In genomic region chr11:64970731-64971151, GRCh38 we compare ENCODE assay signal across 8 cellular contexts. TPM values are rescaled to one million over a fixed set of nuclear protein-coding genes. Genes with fewer than 3 reads are reported as not detected.
DNase-seq lines count a peak whose midpoint lies in the region; ATAC-seq and TF ChIP-seq lines count a peak whose summit lies in the region.
"Had no signal": no experiment of that assay in that cellular context is flagged by ENCODE, and none has a peak within 500 bp of the region (broad histone marks: within the 10 kb centered on the region; RNA-seq: fewer than 3 reads in every experiment).

No MANE protein-coding gene starts in this region.

- TF ChIP-seq CTCF in C4-2B (conservative IDR thresholded peaks at IDR 0.05) = no peak
- TF ChIP-seq CTCF in lung (IDR thresholded peaks at IDR 0.05; ENCODE audit: control extremely low read depth, extremely low read depth) = no peak
- no peak for TF ChIP-seq CTCF in uterus (IDR thresholded peaks at IDR 0.05)

- peak overlapping the region; percentile 69 for H3K27ac Mint-ChIP-seq in activated CD4-positive, alpha-beta memory T cell treated with anti-CD3 and anti-CD28 coated beads, Interleukin-2, amount 10 ng/mL, durations not matched to agents 7 days and 5 days

- H3K27me3 ChIP-seq in lung (ENCODE audit: control insufficient read depth, insufficient read depth) (no peaks in the 10 kb centered on the region), uterus (peaks cover 0 to 3% of the 10 kb centered on the region in 2 donors)
- H3K27me3 ChIP-seq: hepatocyte had no signal

- H3K27me3 Mint-ChIP-seq in activated CD4-positive, alpha-beta memory T cell treated with anti-CD3 and anti-CD28 coated beads, Interleukin-2, amount 10 ng/mL, durations not matched to agents 7 days and 5 days = no peaks in the 10 kb centered on the region

- intact Hi-C loops in uterus (cut with DNase I; ENCODE audit: low total_unique reads) = no loop called here

- WGBS in lung, 2 donors = 74 to 87% methylated on average over 7 to 8 of the region's 8 CpGs

- H3K4me3 Mint-ChIP-seq in activated CD4-positive, alpha-beta memory T cell treated with anti-CD3 and anti-CD28 coated beads, Interleukin-2, amount 10 ng/mL, durations not matched to agents 7 days and 5 days = peak overlapping the region; percentile 62

- peak overlapping the region; percentile 83; the same call in 1 of the 2 replicates for H3K27ac ChIP-seq in C4-2B
- peak overlapping the region in 1 of 2 donors; percentile 47 for H3K27ac ChIP-seq in lung (ENCODE audit: low read depth in 1 of 2, low read length in 1 of 2)
- no peak overlapping the region for H3K27ac ChIP-seq in uterus
- H3K27ac ChIP-seq: hepatocyte had no signal

- H3K4me1 ChIP-seq in lung (ENCODE audit: control insufficient read depth in 2 of 2, insufficient read depth in 2 of 2, low read length in 2 of 2) (peaks cover 0 to 5% of the 10 kb centered on the region in 2 donors), uterus (peaks cover 0 to 6% of the 10 kb centered on the region in 2 donors)

- no peak for TF ChIP-seq POLR2A in uterus (IDR thresholded peaks at IDR 0.05)

- POLR2A ChIA-PET in activated CD4-positive, alpha-beta memory T cell treated with anti-CD3 and anti-CD28 coated beads, Interleukin-2, amount 10 ng/mL, durations not matched to agents 7 days and 5 days (lab: Charles Lee) = no interaction called here

- no peaks in the 10 kb centered on the region for H3K9me3 ChIP-seq in lung (ENCODE audit: control insufficient read depth in 2 of 2, insufficient read depth in 1 of 2, low read length in 1 of 2)
- H3K9me3 ChIP-seq in uterus = no peaks in the 10 kb centered on the region

- CTCF ChIA-PET in activated CD4-positive, alpha-beta memory T cell treated with anti-CD3 and anti-CD28 coated beads, Interleukin-2, amount 10 ng/mL, durations not matched to agents 7 days and 5 days (lab: Charles Lee) = interaction anchor here (0.6 kb wide), 1 partner anchor 624 kb away, joined by 3 read pairs; no protein-coding TSS in a partner anchor

- peaks cover 56% of the 10 kb centered on the region for H3K4me1 Mint-ChIP-seq in activated CD4-positive, alpha-beta memory T cell treated with anti-CD3 and anti-CD28 coated beads, Interleukin-2, amount 10 ng/mL, durations not matched to agents 7 days and 5 days

- ATAC-seq in lung (ENCODE audit: insufficient read depth, low FRiP score) = peak; percentile 52
- no peak for ATAC-seq in HG03025 (IDR thresholded peaks at IDR 0.05; ENCODE audit: low FRiP score, unreplicated experiment)

- H3K4me3 ChIP-seq in lung (no peak overlapping the region), uterus (no peak overlapping the region)
- H3K4me3 ChIP-seq: hepatocyte had no signal

- H3K9me3 Mint-ChIP-seq in activated CD4-positive, alpha-beta memory T cell treated with anti-CD3 and anti-CD28 coated beads, Interleukin-2, amount 10 ng/mL, durations not matched to agents 7 days and 5 days = no peaks in the 10 kb centered on the region

- H3K36me3 Mint-ChIP-seq in activated CD4-positive, alpha-beta memory T cell treated with anti-CD3 and anti-CD28 coated beads, Interleukin-2, amount 10 ng/mL, durations not matched to agents 7 days and 5 days (ENCODE audit: low read depth) = no peaks in the 10 kb centered on the region

- DNase-seq in activated CD4-positive, alpha-beta memory T cell treated with anti-CD3 and anti-CD28 coated beads, Interleukin-2, amount 10 ng/mL, durations not matched to agents 7 days and 5 days = peak; percentile 29
- DNase-seq in lung (ENCODE audit: low spot score) = peak; percentile 36
- DNase-seq in uterus = no peak
- no peak for DNase-seq in AG08395 (ENCODE audit: low spot score)
- DNase-seq: NCI-H1105 treated with DMSO at 0.1 percent for 48 hours had no signal

- H3K36me3 ChIP-seq in lung (ENCODE audit: control insufficient read depth in 2 of 2, insufficient read depth in 2 of 2, low read length in 2 of 2) = no peaks in the 10 kb centered on the region
- no peaks in the 10 kb centered on the region for H3K36me3 ChIP-seq in uterus

RNA-seq across cellular contexts. Expression of gene MAJIN, which starts 1.2 kb away (rescaled TPM):
- under 1 TPM; 0.15 to 0.33 TPM for total RNA-seq in activated CD4-positive, alpha-beta memory T cell treated with anti-CD3 and anti-CD28 coated beads, Interleukin-2, amount 10 ng/mL, durations not matched to agents 7 days and 5 days
- under 1 TPM in 1 of 2 donors, not detected in 1; 0.55 TPM for total RNA-seq in lung
- polyA plus RNA-seq in lung = under 1 TPM; 0.24 to 0.39 TPM
- under 1 TPM in 1 of 4 donors, not detected in 3; under 0.01 TPM for total RNA-seq in uterus
- total RNA-seq: hepatocyte had no signal
- polyA plus RNA-seq: hepatocyte had no signal

RNA-seq across cellular contexts. Expression of gene BATF2, which starts 26.0 kb away (rescaled TPM):
- under 1 TPM; 0.30 to 0.53 TPM for total RNA-seq in activated CD4-positive, alpha-beta memory T cell treated with anti-CD3 and anti-CD28 coated beads, Interleukin-2, amount 10 ng/mL, durations not matched to agents 7 days and 5 days
- 1 to 10 TPM; 2.9 to 6.3 TPM for total RNA-seq in lung
- polyA plus RNA-seq in lung = 1 to 10 TPM; 3.7 to 7.4 TPM
- 1 to 10 TPM in 1 of 4 donors, under 1 TPM in 1, not detected in 2; 0.90 to 3.7 TPM for total RNA-seq in uterus

RNA-seq across cellular contexts. Expression of gene GPHA2, which starts 35.0 kb away (rescaled TPM):
- not detected for total RNA-seq in activated CD4-positive, alpha-beta memory T cell treated with anti-CD3 and anti-CD28 coated beads, Interleukin-2, amount 10 ng/mL, durations not matched to agents 7 days and 5 days
- not detected for total RNA-seq in lung
- under 1 TPM in 1 of 2 donors, not detected in 1; 0.19 TPM for polyA plus RNA-seq in lung
- not detected for total RNA-seq in uterus
- total RNA-seq: hepatocyte had no signal
- polyA plus RNA-seq: hepatocyte had no signal

RNA-seq across cellular contexts. Expression of gene ARL2, which starts 43.2 kb away (rescaled TPM):
- total RNA-seq in activated CD4-positive, alpha-beta memory T cell treated with anti-CD3 and anti-CD28 coated beads, Interleukin-2, amount 10 ng/mL, durations not matched to agents 7 days and 5 days = 10 to 100 TPM; 58.5 to 59.4 TPM
- total RNA-seq in lung = 10 to 100 TPM; 37.4 to 95.4 TPM
- polyA plus RNA-seq in lung = 100 to 1,000 TPM in 1 of 2 donors, 10 to 100 TPM in 1; 92.5 to 127 TPM
- total RNA-seq in uterus = 100 to 1,000 TPM in 2 of 4 donors, 10 to 100 TPM in 2; 63.5 to 120 (median 93.8) TPM

RNA-seq across cellular contexts. Expression of gene PPP2R5B, which starts 46.3 kb away (rescaled TPM):
- 10 to 100 TPM; 19.8 to 21.1 TPM for total RNA-seq in activated CD4-positive, alpha-beta memory T cell treated with anti-CD3 and anti-CD28 coated beads, Interleukin-2, amount 10 ng/mL, durations not matched to agents 7 days and 5 days
- 10 to 100 TPM in 1 of 2 donors, 1 to 10 TPM in 1; 9.8 to 27.8 TPM for total RNA-seq in lung
- 10 to 100 TPM; 14.4 to 20.2 TPM for polyA plus RNA-seq in lung
- total RNA-seq in uterus = 10 to 100 TPM in 2 of 4 donors, 1 to 10 TPM in 2; 6.7 to 23.4 (median 13.0) TPM

Comparison
In these comparisons a context has a peak if more than half of its experiments do, and no peak if none do; other contexts are left out.
1. DNase-seq: peak in activated CD4-positive, alpha-beta memory T cell treated with anti-CD3 and anti-CD28 coated beads, Interleukin-2, amount 10 ng/mL, durations not matched to agents 7 days and 5 days (single experiment) and lung (single experiment); none in uterus (0 of 2) and AG08395 (single experiment).